In genomic region chr7:44565097-44565794, GRCh38 we compare ENCODE assay signal across 8 cellular contexts. TPM values are rescaled to one million over a fixed set of nuclear protein-coding genes. Genes with fewer than 3 reads are reported as not detected.
DNase-seq lines count a peak whose midpoint lies in the region; ATAC-seq, FAIRE-seq and TF ChIP-seq lines count a peak whose summit lies in the region.

No MANE protein-coding gene starts in this region.

- CTCF ChIA-PET in endothelial cell of umbilical vein (lab: Charles Lee), result interaction anchor here (0.7 to 4.7 kb wide), 39 partner anchors 9 to 571 kb away, joined by 3 to 145 read pairs (median 5); partner anchors contain the start of genes DDX56, NUDCD3, TMED4 and YKT6

- no peaks in the 10 kb centered on the region for H3K27me3 ChIP-seq in NT2/D1 (ENCODE audit: insufficient read depth, insufficient read length)
- no peaks in the 10 kb centered on the region for H3K27me3 ChIP-seq in endothelial cell of umbilical vein (ENCODE audit: control insufficient read depth in 2 of 2, insufficient read depth in 2 of 2, low read length in 2 of 2)

- peak; percentile 83 for FAIRE-seq in endothelial cell of umbilical vein (lab: Jason Lieb, UNC)

- no peaks in the 10 kb centered on the region for H3K79me2 ChIP-seq in endothelial cell of umbilical vein (ENCODE audit: control insufficient read depth, insufficient read depth, low read length)

- no peak overlapping the region for H3K27ac ChIP-seq in endothelial cell of umbilical vein (ENCODE audit: insufficient read depth, low read depth, low read length)

- no peak overlapping the region for H2AFZ ChIP-seq in endothelial cell of umbilical vein (ENCODE audit: low read depth, low read length)

- H3K4me2 ChIP-seq in endothelial cell of umbilical vein (ENCODE audit: insufficient read depth, low read length), result no peak overlapping the region

- dilution Hi-C loops in endothelial cell of umbilical vein (cut with MboI; ENCODE audit: extremely low pct_ligation_motif_present, low sequenced_read_pairs), result no loop called here

- peaks cover 73% of the 10 kb centered on the region for H3K36me3 ChIP-seq in NT2/D1 (ENCODE audit: insufficient read depth, insufficient read length, low read length)
- H3K36me3 ChIP-seq in endothelial cell of umbilical vein (ENCODE audit: control insufficient read depth in 2 of 2, extremely low read depth in 1 of 2, insufficient read depth in 2 of 2, low read length in 2 of 2), result peaks cover 22 to 45% of the 10 kb centered on the region in 2 experiments

- DNase-seq in NT2/D1 (ENCODE audit: low read depth, low spot score) (peak; percentile 69), activated T-cell treated with anti-CD3 and anti-CD28 coated beads for 1 hour (ENCODE audit: low read depth) (peak; percentile 50), endothelial cell of umbilical vein (ENCODE audit: low read depth, low spot score) (peak; percentile 62), mucosa of gallbladder (ENCODE audit: low spot score) (peak; percentile 71), NCI-H1436 treated with DMSO at 0.1 percent for 48 hours (lab: John Stamatoyannopoulos, UW) (no peak)
- peak; percentile 71 for DNase-seq in stimulated activated naive CD8-positive, alpha-beta T cell treated with anti-CD3 and anti-CD28 coated beads, Interleukin-15, Interleukin-2, amounts not matched to agents 100 U/mL and 50 U/mL, for 24 hours

- H3K9me1 ChIP-seq in endothelial cell of umbilical vein (replicated peaks; ENCODE audit: control insufficient read depth, extremely low read depth, insufficient read depth, low read length), result no peaks in the 10 kb centered on the region

- intact Hi-C loops in endothelial cell of umbilical vein (cut with micrococcal nuclease), result loop anchor here (1.0 to 5.0 kb wide), 4 partner anchors 73 to 351 kb away; partner anchors contain the start of gene NUDCD3

- TF ChIP-seq CTCF in GM12875 (IDR thresholded peaks at IDR 0.05; ENCODE audit: borderline replicate concordance, insufficient read depth, low read depth, low read length), result peak; percentile 97
- peak; percentile 94 to 98 for TF ChIP-seq CTCF in endothelial cell of umbilical vein (IDR thresholded peaks at IDR 0.05; ENCODE audit: extremely low read depth in 1 of 2, insufficient read depth in 1 of 2, low read depth in 1 of 2, low read length in 2 of 2)

- H3K9ac ChIP-seq in NT2/D1 (ENCODE audit: insufficient read length, low read depth) (no peak overlapping the region), endothelial cell of umbilical vein (replicated peaks; ENCODE audit: extremely low read depth, insufficient read depth, low read length) (no peak overlapping the region)

- no peak for TF ChIP-seq POLR2A in endothelial cell of umbilical vein (IDR thresholded peaks at IDR 0.05; ENCODE audit: low read depth, low read length)

- no TSS peak for BruUV-seq in endothelial cell of umbilical vein (replicated peaks; lab: Mats Ljungman, UMichigan)

- POLR2A ChIA-PET in endothelial cell of umbilical vein (lab: Charles Lee), result interaction anchor here (0.6 to 1.5 kb wide), 3 partner anchors 9 to 363 kb away, joined by 3 to 5 read pairs (median 4); partner anchors contain the start of gene DDX56

- peak; percentile 69 for ATAC-seq in HG03159 (IDR thresholded peaks at IDR 0.05; ENCODE audit: unreplicated experiment)
- ATAC-seq in stimulated activated naive CD8-positive, alpha-beta T cell treated with anti-CD3 and anti-CD28 coated beads, Interleukin-15, Interleukin-2, amounts not matched to agents 100 U/mL and 50 U/mL, for 24 hours, result peak; percentile 63

- H3K4me1 ChIP-seq in NT2/D1 (ENCODE audit: insufficient read depth, insufficient read length), result peaks cover 3% of the 10 kb centered on the region
- H3K4me1 ChIP-seq in endothelial cell of umbilical vein (ENCODE audit: control insufficient read depth, extremely low read depth, insufficient read depth, low read length), result no peaks in the 10 kb centered on the region

- no peaks in the 10 kb centered on the region for H4K20me1 ChIP-seq in endothelial cell of umbilical vein (replicated peaks; ENCODE audit: control insufficient read depth, extremely low read depth, insufficient read depth, low read length)

- H3K9me3 ChIP-seq in NT2/D1 (ENCODE audit: insufficient read depth, low read length) (no peaks in the 10 kb centered on the region), endothelial cell of umbilical vein (replicated peaks; ENCODE audit: control insufficient read depth, insufficient read depth, low read length) (no peaks in the 10 kb centered on the region)

- H3K4me3 ChIP-seq in GM12875 (ENCODE audit: low read depth, low read length) (no peak overlapping the region), NT2/D1 (ENCODE audit: insufficient read length, low read depth) (no peak overlapping the region), endothelial cell of umbilical vein (replicated peaks in 1 of 3; ENCODE audit: insufficient read depth in 1 of 3, low read depth in 1 of 3, low read length in 3 of 3) (no peak overlapping the region)

TF ChIP-seq in endothelial cell of umbilical vein, 7 proteins besides CTCF, POLR2A, EP300 and RAD21:
- TF ChIP-seq EZH2 (IDR thresholded peaks at IDR 0.05; ENCODE audit: borderline replicate concordance, low read depth, low read length, severe bottlenecking) (no peak), JUN (IDR thresholded peaks at IDR 0.05; ENCODE audit: borderline replicate concordance, insufficient read depth, insufficient read length, low read depth) (no peak)

RNA-seq across cellular contexts. Expression of gene DDX56, which starts 8.5 kb away (rescaled TPM):
- total RNA-seq in endothelial cell of umbilical vein (93.4 and 96.6 TPM in 2 replicates), mucosa of gallbladder (53.3 TPM)
- polyA plus RNA-seq in endothelial cell of umbilical vein, result 94.7 and 102 TPM in 2 replicates
- 66.4 and 67.2 TPM in 2 replicates for polyA plus RNA-seq in endothelial cell of umbilical vein (2011; cell fraction: cytosol; rRNA removed)
- polyA plus RNA-seq in endothelial cell of umbilical vein (2011; cell fraction: nucleus; rRNA removed), result 272 and 287 TPM in 2 replicates
- 61.9 and 86.4 TPM in 2 replicates for polyA plus RNA-seq in endothelial cell of umbilical vein (2012)
- polyA minus RNA-seq in endothelial cell of umbilical vein, result 79.2 and 98.5 TPM in 2 replicates
- 69.1 TPM for polyA minus RNA-seq in endothelial cell of umbilical vein (2011; cell fraction: cytosol; rRNA and poly(A)+ RNA removed)
- 54.5 and 59.4 TPM in 2 replicates for polyA minus RNA-seq in endothelial cell of umbilical vein (2011; cell fraction: nucleus; rRNA and poly(A)+ RNA removed)

RNA-seq across cellular contexts. Expression of gene TMED4, which starts 16.8 kb away (rescaled TPM):
- total RNA-seq in endothelial cell of umbilical vein (63.4 and 65.4 TPM in 2 replicates), mucosa of gallbladder (136 TPM)
- polyA plus RNA-seq in endothelial cell of umbilical vein, result 89.7 and 116 TPM in 2 replicates
- polyA plus RNA-seq in endothelial cell of umbilical vein (2011; cell fraction: cytosol; rRNA removed), result 48.1 and 59.8 TPM in 2 replicates
- 140 and 162 TPM in 2 replicates for polyA plus RNA-seq in endothelial cell of umbilical vein (2011; cell fraction: nucleus; rRNA removed)
- 44.3 and 46.6 TPM in 2 replicates for polyA plus RNA-seq in endothelial cell of umbilical vein (2012)
- 61.7 and 62.7 TPM in 2 replicates for polyA minus RNA-seq in endothelial cell of umbilical vein
- 102 TPM for polyA minus RNA-seq in endothelial cell of umbilical vein (2011; cell fraction: cytosol; rRNA and poly(A)+ RNA removed)
- polyA minus RNA-seq in endothelial cell of umbilical vein (2011; cell fraction: nucleus; rRNA and poly(A)+ RNA removed), result 42.7 and 55.5 TPM in 2 replicates

RNA-seq across cellular contexts. Expression of gene NPC1L1, which starts 24.1 kb away (rescaled TPM):
- total RNA-seq in endothelial cell of umbilical vein, result not detected in 2 replicates
- not detected in 2 replicates for polyA plus RNA-seq in endothelial cell of umbilical vein
- polyA plus RNA-seq in endothelial cell of umbilical vein (2011; cell fraction: cytosol; rRNA removed), result not detected in 2 replicates
- not detected in 2 replicates for polyA plus RNA-seq in endothelial cell of umbilical vein (2011; cell fraction: nucleus; rRNA removed)
- polyA plus RNA-seq in endothelial cell of umbilical vein (2012), result not detected in 2 replicates
- polyA minus RNA-seq in endothelial cell of umbilical vein, result not detected in 2 replicates
- not detected for polyA minus RNA-seq in endothelial cell of umbilical vein (2011; cell fraction: cytosol; rRNA and poly(A)+ RNA removed)
- polyA minus RNA-seq in endothelial cell of umbilical vein (2011; cell fraction: nucleus; rRNA and poly(A)+ RNA removed), result not detected in 2 replicates
- 61.3 TPM for total RNA-seq in mucosa of gallbladder

RNA-seq across cellular contexts. Expression of gene OGDH, which starts 41.2 kb away (rescaled TPM):
- total RNA-seq in endothelial cell of umbilical vein, result 81.4 and 88.9 TPM in 2 replicates
- polyA plus RNA-seq in endothelial cell of umbilical vein, result 86.2 and 92.9 TPM in 2 replicates
- 62.8 and 63.1 TPM in 2 replicates for polyA plus RNA-seq in endothelial cell of umbilical vein (2011; cell fraction: cytosol; rRNA removed)
- 73.0 and 74.0 TPM in 2 replicates for polyA plus RNA-seq in endothelial cell of umbilical vein (2011; cell fraction: nucleus; rRNA removed)
- polyA plus RNA-seq in endothelial cell of umbilical vein (2012), result 71.1 and 71.5 TPM in 2 replicates
- 116 and 124 TPM in 2 replicates for polyA minus RNA-seq in endothelial cell of umbilical vein
- polyA minus RNA-seq in endothelial cell of umbilical vein (2011; cell fraction: cytosol; rRNA and poly(A)+ RNA removed), result 62.9 TPM
- 42.9 and 50.1 TPM in 2 replicates for polyA minus RNA-seq in endothelial cell of umbilical vein (2011; cell fraction: nucleus; rRNA and poly(A)+ RNA removed)
- 114 TPM for total RNA-seq in mucosa of gallbladder

Comparison
In these comparisons a context has a peak if more than half of its experiments do, and no peak if none do; other contexts are left out.
1. RNA of gene NPC1L1, which starts 24.1 kb away (total RNA-seq): 61.3 TPM in mucosa of gallbladder (single experiment); not detected in endothelial cell of umbilical vein; every median in the first group is over 10 times any median in the second.